Comparison of ENCODE assay signal across 20 cellular contexts in genomic region chr18:80106482-80107051, GRCh38. TPM values are rescaled to one million over a fixed set of nuclear protein-coding genes. Genes with fewer than 3 reads are reported as not detected.
A peak's percentile ranks its signal among the peaks of the same experiment; 100 is the strongest.
DNase-seq lines count a peak whose midpoint lies in the region; ATAC-seq and TF ChIP-seq lines count a peak whose summit lies in the region.
"Had no signal": no experiment of that assay in that cellular context is flagged by ENCODE, and none has a peak within 500 bp of the region (broad histone marks: within the 10 kb centered on the region; RNA-seq: fewer than 3 reads in every experiment).

No MANE protein-coding gene starts in this region.

- intact Hi-C loops in esophagus muscularis mucosa (cut with DNase I): loop anchor here (2.0 to 5.0 kb wide), 2 partner anchors 69 to 118 kb away; partner anchors contain the start of gene TXNL4A
- intact Hi-C loops in testis (cut with DNase I; ENCODE audit: low total_unique reads): no loop called here

- H3K4me1 ChIP-seq in esophagus muscularis mucosa (peaks cover 8 to 52% (median 35%) of the 10 kb centered on the region in 4 donors), testis (peaks cover 11% of the 10 kb centered on the region)

- peak; percentile 9 for DNase-seq in AG10803 (ENCODE audit: low read depth)
- peak; percentile 8 for DNase-seq in LHCN-M2 (ENCODE audit: low read depth)
- DNase-seq in esophagus muscularis mucosa (ENCODE audit: extremely low spot score): peak; percentile 86
- no peak for DNase-seq in natural killer cell treated with Interleukin-12 subunit alpha and Interleukin-12 subunit beta and Interleukin-15 and Interleukin-18, amount 100 ng/mL, for 72 hours (ENCODE audit: low spot score)
- no peak for DNase-seq in testis
- DNase-seq in HPDE6-E6E7 (ENCODE audit: extremely low spot score): no peak
- DNase-seq in activated effector memory CD4-positive, alpha-beta T cell treated with anti-CD3 and anti-CD28 coated beads, Interleukin-2, amount 50 U/mL, for 16 hours: no peak
- no peak for DNase-seq in erythroblast (lab: John Stamatoyannopoulos, UW)
- DNase-seq: activated CD8-positive, alpha-beta memory T cell treated with anti-CD3 and anti-CD28 coated beads for 24 hours; activated effector memory CD4-positive, alpha-beta T cell treated with Interleukin-2 at 50 U/mL for 16 hours; aorta; COR-L47; GF-D8; KG1; left ventricle myocardium superior; NCI-H1105; stimulated activated CD4-positive, alpha-beta T cell treated with anti-CD3 and anti-CD28 coated beads, Interleukin-2, amount 100 ng/mL, for 48 hours; WERI-Rb-1 had no signal

- H3K36me3 ChIP-seq in esophagus muscularis mucosa (no peaks in the 10 kb centered on the region), testis (ENCODE audit: low read depth, missing control alignments) (no peaks in the 10 kb centered on the region)
- H3K36me3 ChIP-seq: tibial nerve had no signal

- no peaks in the 10 kb centered on the region for H3K9me3 Mint-ChIP-seq in natural killer cell treated with Interleukin-12 subunit alpha and Interleukin-12 subunit beta and Interleukin-15 and Interleukin-18, amount 100 ng/mL, for 72 hours

- H3K27me3 ChIP-seq in esophagus muscularis mucosa (no peaks in the 10 kb centered on the region), testis (no peaks in the 10 kb centered on the region)
- H3K27me3 ChIP-seq: tibial nerve had no signal

- TF ChIP-seq POLR2A in esophagus muscularis mucosa (IDR thresholded peaks at IDR 0.05; ENCODE audit: low read depth) (no peak), testis (IDR thresholded peaks at IDR 0.05) (no peak), erythroblast (IDR thresholded peaks at IDR 0.05; ENCODE audit: low read length) (no peak)

- H3K4me3 ChIP-seq in AG10803 (ENCODE audit: low read length): no peak overlapping the region
- no peak overlapping the region for H3K4me3 ChIP-seq in esophagus muscularis mucosa
- H3K4me3 ChIP-seq in testis: no peak overlapping the region
- H3K4me3 ChIP-seq: tibial nerve had no signal

- peaks cover 5% of the 10 kb centered on the region for H3K36me3 Mint-ChIP-seq in natural killer cell treated with Interleukin-12 subunit alpha and Interleukin-12 subunit beta and Interleukin-15 and Interleukin-18, amount 100 ng/mL, for 72 hours

- peak overlapping the region; percentile 4 for H3K4me3 Mint-ChIP-seq in natural killer cell treated with Interleukin-12 subunit alpha and Interleukin-12 subunit beta and Interleukin-15 and Interleukin-18, amount 100 ng/mL, for 72 hours

- H3K27ac Mint-ChIP-seq in natural killer cell treated with Interleukin-12 subunit alpha and Interleukin-12 subunit beta and Interleukin-15 and Interleukin-18, amount 100 ng/mL, for 72 hours: peak overlapping the region; percentile 3 to 5

- WGBS in esophagus muscularis mucosa: 64% methylated on average over 5 of the region's 6 CpGs
- WGBS in testis, 2 donors: 33 to 50% methylated on average over 6 of the region's 6 CpGs

- H3K4me1 Mint-ChIP-seq in natural killer cell treated with Interleukin-12 subunit alpha and Interleukin-12 subunit beta and Interleukin-15 and Interleukin-18, amount 100 ng/mL, for 72 hours (ENCODE audit: low read depth in 2 of 2): peaks cover 16 to 18% of the 10 kb centered on the region in 2 donors

- ATAC-seq in natural killer cell treated with Interleukin-12 subunit alpha and Interleukin-12 subunit beta and Interleukin-15 and Interleukin-18, amount 100 ng/mL, for 72 hours: no peak
- ATAC-seq: left ventricle myocardium superior, sciatic nerve had no signal

- no peak for TF ChIP-seq EP300 in esophagus muscularis mucosa (IDR thresholded peaks at IDR 0.05)

- H3K27ac ChIP-seq in esophagus muscularis mucosa (replicated peaks in 1 of 4) (peak overlapping the region in 2 of 4 donors; percentile 94 to 96), testis (no peak overlapping the region)
- H3K27ac ChIP-seq: WERI-Rb-1 had no signal

- no peaks in the 10 kb centered on the region for H3K27me3 Mint-ChIP-seq in natural killer cell treated with Interleukin-12 subunit alpha and Interleukin-12 subunit beta and Interleukin-15 and Interleukin-18, amount 100 ng/mL, for 72 hours

- H3K9me3 ChIP-seq in esophagus muscularis mucosa (no peaks in the 10 kb centered on the region), testis (no peaks in the 10 kb centered on the region)
- H3K9me3 ChIP-seq: tibial nerve had no signal

- no peak for TF ChIP-seq CTCF in AG10803 (conservative IDR thresholded peaks at IDR 0.05; ENCODE audit: low read length)
- TF ChIP-seq CTCF in esophagus muscularis mucosa (IDR thresholded peaks at IDR 0.05): no peak
- TF ChIP-seq CTCF in testis (IDR thresholded peaks at IDR 0.05): no peak

RNA-seq across cellular contexts. Expression of gene ADNP2, which starts 2.5 kb away (rescaled TPM):
- total RNA-seq in LHCN-M2 (2014; rRNA removed) (13.3 and 15.6 TPM in 2 replicates), esophagus muscularis mucosa (10 to 100 TPM; 17.1 to 18.9 (median 17.3) TPM), testis (10 to 100 TPM; 56.8 to 57.7 TPM)
- polyA plus RNA-seq in LHCN-M2 (2012): 5.0 TPM
- total RNA-seq in natural killer cell treated with Interleukin-12 subunit alpha and Interleukin-12 subunit beta and Interleukin-15 and Interleukin-18, amount 100 ng/mL, for 72 hours: 10 to 100 TPM; 23.1 to 28.8 TPM
- 50.0 TPM for polyA plus RNA-seq in testis (ENCODE audit: insufficient read depth, low read depth, low replicate concordance)

Comparison
In these comparisons a context has a peak if more than half of its experiments do, and no peak if none do; other contexts are left out.
1. DNase-seq: peak in AG10803 (single experiment), LHCN-M2 (single experiment) and esophagus muscularis mucosa (single experiment); none in natural killer cell treated with Interleukin-12 subunit alpha and Interleukin-12 subunit beta and Interleukin-15 and Interleukin-18, amount 100 ng/mL, for 72 hours (single experiment), testis (single experiment), HPDE6-E6E7 (single experiment), activated effector memory CD4-positive, alpha-beta T cell treated with anti-CD3 and anti-CD28 coated beads, Interleukin-2, amount 50 U/mL, for 16 hours (single experiment) and erythroblast (0 of 2).